In the genomic region with DNA sequence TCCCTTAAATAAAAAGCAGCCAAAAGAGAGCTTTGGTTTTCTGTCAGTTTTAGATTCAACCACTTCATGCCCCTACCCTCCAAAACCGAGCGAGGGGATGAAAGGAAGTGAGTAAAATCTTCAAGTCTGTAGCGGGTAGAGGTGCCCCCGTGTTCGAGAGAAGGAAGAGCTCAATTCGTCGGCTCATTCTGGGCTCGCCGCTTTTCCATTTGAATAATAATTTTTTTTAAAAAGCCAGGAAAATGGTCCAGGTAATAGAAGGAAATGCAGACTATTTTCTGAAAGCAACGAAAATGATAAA, we compare ENCODE assay signal across 8 cellular contexts.
DNase-seq lines count a peak whose midpoint lies in the region; ATAC-seq and TF ChIP-seq lines count a peak whose summit lies in the region.

No MANE protein-coding gene starts in this region.

- DNase-seq in activated naive CD4-positive, alpha-beta T cell treated with anti-CD3 and anti-CD28 coated beads for 36 hours, result peak; percentile 11
- no peak for DNase-seq in activated naive CD4-positive, alpha-beta T cell (lab: John Stamatoyannopoulos, UW)
- DNase-seq in activated T-helper 2 cell treated with anti-CD3 and anti-CD28 coated beads, Interferon-gamma antibody, Interleukin-2, Interleukin-4, amounts not matched to agents 10 μg/mL and 5 μg/mL and 100 μg/mL, durations not matched to agents 14 hours and 24 hours and 36 hours (ENCODE audit: low spot score), result no peak
- DNase-seq in left lung (no peak), upper lobe of right lung (no peak), AML-193 (lab: John Stamatoyannopoulos, UW) (no peak)
- no peak for DNase-seq in stimulated activated CD4-positive, alpha-beta T cell treated with anti-CD3 and anti-CD28 coated beads, Interleukin-1b, Interleukin-23, amount 100 ng/mL, for 48 hours

- peak overlapping the region; percentile 68 for H3K4me3 Mint-ChIP-seq in activated naive CD4-positive, alpha-beta T cell treated with anti-CD3 and anti-CD28 coated beads for 36 hours
- peak overlapping the region; percentile 79 for H3K4me3 Mint-ChIP-seq in activated T-helper 2 cell treated with anti-CD3 and anti-CD28 coated beads, Interferon-gamma antibody, Interleukin-2, Interleukin-4, amounts not matched to agents 10 μg/mL and 5 μg/mL and 100 μg/mL, durations not matched to agents 14 hours and 24 hours and 36 hours (ENCODE audit: low read depth)

- H3K4me1 ChIP-seq in left lung (peaks cover 6 to 21% of the 10 kb centered on the region in 2 donors), upper lobe of right lung (peaks cover 11% of the 10 kb centered on the region)

- H3K27me3 ChIP-seq in left lung (peaks cover 0 to 43% of the 10 kb centered on the region in 2 donors), upper lobe of right lung (no peaks in the 10 kb centered on the region)

- intact Hi-C loops in activated naive CD4-positive, alpha-beta T cell treated with anti-CD3 and anti-CD28 coated beads for 36 hours (cut with micrococcal nuclease), result loop anchor here (5.0 to 10.0 kb wide), 4 partner anchors 48 to 653 kb away; no protein-coding TSS in a partner anchor
- intact Hi-C loops in activated T-helper 2 cell treated with anti-CD3 and anti-CD28 coated beads, Interferon-gamma antibody, Interleukin-2, Interleukin-4, amounts not matched to agents 10 μg/mL and 5 μg/mL and 100 μg/mL, durations not matched to agents 14 hours and 24 hours and 36 hours (cut with micrococcal nuclease), result loop anchor here (5.0 to 10.0 kb wide), 2 partner anchors 101 to 193 kb away; no protein-coding TSS in a partner anchor
- intact Hi-C loops in left lung (cut with DNase I), result no loop called here
- intact Hi-C loops in upper lobe of right lung (cut with DNase I), result loop anchor here (10.0 kb wide), 1 partner anchor 651 kb away; no protein-coding TSS in a partner anchor

- H3K27ac Mint-ChIP-seq in activated naive CD4-positive, alpha-beta T cell treated with anti-CD3 and anti-CD28 coated beads for 36 hours, result no peak overlapping the region
- H3K27ac Mint-ChIP-seq in activated T-helper 2 cell treated with anti-CD3 and anti-CD28 coated beads, Interferon-gamma antibody, Interleukin-2, Interleukin-4, amounts not matched to agents 10 μg/mL and 5 μg/mL and 100 μg/mL, durations not matched to agents 14 hours and 24 hours and 36 hours, result peak overlapping the region; percentile 40

- H3K36me3 Mint-ChIP-seq in activated naive CD4-positive, alpha-beta T cell treated with anti-CD3 and anti-CD28 coated beads for 36 hours (ENCODE audit: low read depth), result no peaks in the 10 kb centered on the region
- H3K36me3 Mint-ChIP-seq in activated T-helper 2 cell treated with anti-CD3 and anti-CD28 coated beads, Interferon-gamma antibody, Interleukin-2, Interleukin-4, amounts not matched to agents 10 μg/mL and 5 μg/mL and 100 μg/mL, durations not matched to agents 14 hours and 24 hours and 36 hours (ENCODE audit: low read depth), result peaks cover 3% of the 10 kb centered on the region

- TF ChIP-seq CTCF in left lung (IDR thresholded peaks at IDR 0.05) (no peak), upper lobe of right lung (IDR thresholded peaks at IDR 0.05) (no peak)

- peaks cover 9% of the 10 kb centered on the region for H3K4me1 Mint-ChIP-seq in activated naive CD4-positive, alpha-beta T cell treated with anti-CD3 and anti-CD28 coated beads for 36 hours (ENCODE audit: low read depth)
- peaks cover 7% of the 10 kb centered on the region for H3K4me1 Mint-ChIP-seq in activated T-helper 2 cell treated with anti-CD3 and anti-CD28 coated beads, Interferon-gamma antibody, Interleukin-2, Interleukin-4, amounts not matched to agents 10 μg/mL and 5 μg/mL and 100 μg/mL, durations not matched to agents 14 hours and 24 hours and 36 hours (ENCODE audit: low read depth)

- H3K9me3 ChIP-seq in left lung, result no peaks in the 10 kb centered on the region
- no peaks in the 10 kb centered on the region for H3K9me3 ChIP-seq in upper lobe of right lung

- H3K9me3 Mint-ChIP-seq in activated naive CD4-positive, alpha-beta T cell treated with anti-CD3 and anti-CD28 coated beads for 36 hours, result no peaks in the 10 kb centered on the region
- no peaks in the 10 kb centered on the region for H3K9me3 Mint-ChIP-seq in activated T-helper 2 cell treated with anti-CD3 and anti-CD28 coated beads, Interferon-gamma antibody, Interleukin-2, Interleukin-4, amounts not matched to agents 10 μg/mL and 5 μg/mL and 100 μg/mL, durations not matched to agents 14 hours and 24 hours and 36 hours

- H3K4me3 ChIP-seq in left lung, result peak overlapping the region; percentile 60 to 67
- H3K4me3 ChIP-seq in upper lobe of right lung, result peak overlapping the region; percentile 81

- H3K27ac ChIP-seq in left lung (peak overlapping the region; percentile 74 to 84), upper lobe of right lung (peak overlapping the region; percentile 79)

- H3K36me3 ChIP-seq in left lung (no peaks in the 10 kb centered on the region), upper lobe of right lung (peaks cover 6% of the 10 kb centered on the region)

- H3K27me3 Mint-ChIP-seq in activated naive CD4-positive, alpha-beta T cell treated with anti-CD3 and anti-CD28 coated beads for 36 hours (ENCODE audit: low read depth), result peaks cover 39% of the 10 kb centered on the region
- H3K27me3 Mint-ChIP-seq in activated T-helper 2 cell treated with anti-CD3 and anti-CD28 coated beads, Interferon-gamma antibody, Interleukin-2, Interleukin-4, amounts not matched to agents 10 μg/mL and 5 μg/mL and 100 μg/mL, durations not matched to agents 14 hours and 24 hours and 36 hours (ENCODE audit: low read depth), result peaks cover 53% of the 10 kb centered on the region

- CTCF ChIA-PET in activated naive CD4-positive, alpha-beta T cell treated with anti-CD3 and anti-CD28 coated beads for 36 hours (lab: Charles Lee), result interaction anchor here (0.6 kb wide), 1 partner anchor 23 kb away, joined by 4 read pairs; no protein-coding TSS in a partner anchor

- ATAC-seq in left lung (no peak), upper lobe of right lung (no peak), HG02588 (IDR thresholded peaks at IDR 0.05; ENCODE audit: unreplicated experiment) (no peak)

Comparison
In these comparisons a context has a peak if more than half of its experiments do, and no peak if none do; other contexts are left out.
1. intact Hi-C loops: an anchor here in activated naive CD4-positive, alpha-beta T cell treated with anti-CD3 and anti-CD28 coated beads for 36 hours (5.0 to 10.0 kb wide), activated T-helper 2 cell treated with anti-CD3 and anti-CD28 coated beads, Interferon-gamma antibody, Interleukin-2, Interleukin-4, amounts not matched to agents 10 μg/mL and 5 μg/mL and 100 μg/mL, durations not matched to agents 14 hours and 24 hours and 36 hours (5.0 to 10.0 kb wide) and upper lobe of right lung (10.0 kb wide); none called in left lung.